16 cellular contexts compared by ENCODE assay signal in the genomic region with DNA sequence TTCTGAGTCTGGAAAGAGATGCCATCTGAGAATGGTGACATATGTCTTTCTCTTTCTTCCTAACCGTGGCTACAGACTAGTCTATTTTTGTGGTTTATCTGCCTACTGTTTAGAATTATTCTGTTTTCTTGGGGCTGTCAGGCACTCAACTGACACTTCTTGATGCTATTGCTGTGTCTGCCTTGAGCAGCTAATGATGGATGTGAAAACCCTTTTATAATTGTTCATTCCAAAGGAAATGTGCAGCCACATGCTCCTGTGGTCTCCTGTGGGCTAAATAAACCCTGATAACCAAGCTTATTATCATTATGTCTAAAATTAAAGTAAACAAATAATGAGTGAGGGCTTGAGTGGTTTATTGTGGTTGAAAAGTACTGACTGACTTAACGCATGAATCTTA. TPM values are rescaled to one million over a fixed set of nuclear protein-coding genes. Genes with fewer than 3 reads are reported as not detected.
"Had no signal": no experiment of that assay in that cellular context is flagged by ENCODE, and none has a peak within 500 bp of the region (broad histone marks: within the 10 kb centered on the region; RNA-seq: fewer than 3 reads in every experiment).

No MANE protein-coding gene starts in this region.

- FAIRE-seq: colon, endometrium, kidney had no signal

- H3K27me3 Mint-ChIP-seq: activated B cell treated with CpG ODN at 0.5 μM for 24 hours; activated CD4-positive, alpha-beta T cell treated with anti-CD3 and anti-CD28 coated beads, Interleukin-2, amount 10 ng/mL, durations not matched to agents 24 days and 14 days; activated T-helper 17 cell treated with anti-CD3 and anti-CD28 coated beads, Interleukin-2, amount 50 U/mL, for 72 hours; type B pancreatic cell had no signal

- H3K27me3 ChIP-seq: cardiac muscle cell, right lobe of liver had no signal

- H3K4me1 Mint-ChIP-seq: activated B cell treated with CpG ODN at 0.5 μM for 24 hours; activated CD4-positive, alpha-beta T cell treated with anti-CD3 and anti-CD28 coated beads, Interleukin-2, amount 10 ng/mL, durations not matched to agents 24 days and 14 days; activated T-helper 17 cell treated with anti-CD3 and anti-CD28 coated beads, Interleukin-2, amount 50 U/mL, for 72 hours had no signal

- H3K36me3 Mint-ChIP-seq: type B pancreatic cell had no signal

- H3K36me3 ChIP-seq: cardiac muscle cell, prostate gland, right lobe of liver had no signal

- H3K4me3 Mint-ChIP-seq: activated B cell treated with CpG ODN at 0.5 μM for 24 hours; activated CD4-positive, alpha-beta T cell treated with anti-CD3 and anti-CD28 coated beads, Interleukin-2, amount 10 ng/mL, durations not matched to agents 24 days and 14 days; activated T-helper 17 cell treated with anti-CD3 and anti-CD28 coated beads, Interleukin-2, amount 50 U/mL, for 72 hours; nephron; stimulated activated naive CD8-positive, alpha-beta T cell treated with anti-CD3 and anti-CD28 coated beads, Interleukin-15, Interleukin-2, amounts not matched to agents 100 ng/mL and 50 ng/mL, for 24 hours; T-helper 2 cell treated with Interferon-gamma antibody and Interleukin-4, amounts not matched to agents 5 μg/mL and 100 μg/mL, for 36 hours; type B pancreatic cell had no signal

- ATAC-seq: activated T-helper 17 cell treated with anti-CD3 and anti-CD28 coated beads, Interleukin-2, amount 50 U/mL, for 72 hours; right lobe of liver had no signal

- H3K27ac ChIP-seq: cardiac muscle cell, prostate gland had no signal

- DNase-seq: activated B cell treated with CpG ODN at 0.5 μM for 24 hours; activated CD4-positive, alpha-beta T cell treated with anti-CD3 and anti-CD28 coated beads, Interleukin-2, amount 10 ng/mL, durations not matched to agents 24 days and 14 days; activated CD8-positive, alpha-beta memory T cell treated with anti-CD3 and anti-CD28 coated beads for 24 hours; activated naive CD4-positive, alpha-beta T cell treated with Interleukin-2 at 50 U/mL for 16 hours; hypothalamus; kidney; right lobe of liver had no signal

- H3K4me3 ChIP-seq: cardiac muscle cell, prostate gland, right lobe of liver had no signal

- H3K9me3 ChIP-seq: prostate gland, right lobe of liver had no signal

- H3K4me1 ChIP-seq: prostate gland had no signal

- H3K27ac Mint-ChIP-seq: activated B cell treated with CpG ODN at 0.5 μM for 24 hours; activated CD4-positive, alpha-beta T cell treated with anti-CD3 and anti-CD28 coated beads, Interleukin-2, amount 10 ng/mL, durations not matched to agents 24 days and 14 days; activated T-helper 17 cell treated with anti-CD3 and anti-CD28 coated beads, Interleukin-2, amount 50 U/mL, for 72 hours; nephron; stimulated activated naive CD8-positive, alpha-beta T cell treated with anti-CD3 and anti-CD28 coated beads, Interleukin-15, Interleukin-2, amounts not matched to agents 100 ng/mL and 50 ng/mL, for 24 hours; T-helper 2 cell treated with Interferon-gamma antibody and Interleukin-4, amounts not matched to agents 5 μg/mL and 100 μg/mL, for 36 hours; type B pancreatic cell had no signal

- H3K9me3 Mint-ChIP-seq: activated B cell treated with CpG ODN at 0.5 μM for 24 hours; activated CD4-positive, alpha-beta T cell treated with anti-CD3 and anti-CD28 coated beads, Interleukin-2, amount 10 ng/mL, durations not matched to agents 24 days and 14 days; activated T-helper 17 cell treated with anti-CD3 and anti-CD28 coated beads, Interleukin-2, amount 50 U/mL, for 72 hours; nephron; stimulated activated naive CD8-positive, alpha-beta T cell treated with anti-CD3 and anti-CD28 coated beads, Interleukin-15, Interleukin-2, amounts not matched to agents 100 ng/mL and 50 ng/mL, for 24 hours; T-helper 2 cell treated with Interferon-gamma antibody and Interleukin-4, amounts not matched to agents 5 μg/mL and 100 μg/mL, for 36 hours; type B pancreatic cell had no signal

RNA-seq across cellular contexts. Expression of a gene that starts 52.7 kb away (rescaled TPM):
- total RNA-seq: activated B cell treated with CpG ODN at 0.5 μM for 24 hours had no signal
